ENCODE assay signal across 11 cellular contexts in the genomic region with DNA sequence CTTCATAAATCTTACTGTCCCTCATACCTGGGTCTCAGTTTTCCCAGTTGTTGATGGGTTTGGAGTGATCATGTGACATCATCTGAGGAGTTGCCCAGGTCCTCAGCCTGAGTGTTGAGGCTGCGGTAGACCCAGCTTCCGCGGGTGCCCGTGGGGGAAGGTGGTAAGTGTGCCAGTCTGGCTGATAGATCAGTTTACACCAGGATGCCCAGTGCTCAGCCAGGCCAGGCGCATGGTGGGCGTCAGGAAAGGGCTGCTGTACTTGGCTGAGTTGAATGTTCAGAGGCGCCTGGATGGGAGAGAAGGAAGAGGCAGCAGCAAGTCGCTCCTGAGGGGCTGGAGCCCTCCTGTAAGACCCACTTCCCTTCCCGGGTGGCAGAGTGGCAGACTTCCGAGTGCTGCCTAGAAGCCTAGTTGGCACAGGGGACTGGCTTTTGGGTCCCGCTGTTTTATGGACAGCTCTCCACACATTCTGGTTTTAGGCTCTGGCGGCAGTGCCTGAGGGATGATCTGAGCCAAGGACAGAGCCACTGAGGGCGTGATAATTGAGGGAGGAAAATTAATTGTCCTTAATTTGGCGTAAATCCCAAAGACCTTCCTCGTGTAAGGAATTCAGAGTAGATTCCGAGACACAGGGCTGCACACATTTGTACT. TPM values are rescaled to one million over a fixed set of nuclear protein-coding genes. Genes with fewer than 3 reads are reported as not detected.
DNase-seq lines count a peak whose midpoint lies in the region; ATAC-seq and TF ChIP-seq lines count a peak whose summit lies in the region.
"Had no signal": no experiment of that assay in that cellular context is flagged by ENCODE, and none has a peak within 500 bp of the region (broad histone marks: within the 10 kb centered on the region; RNA-seq: fewer than 3 reads in every experiment).

No MANE protein-coding gene starts in this region.

- H3K4me3 Mint-ChIP-seq in mesothelial cell of epicardium: peak overlapping the region; percentile 26

- 53% methylated on average over 13 of the region's 16 CpGs for WGBS in mammary epithelial cell (ENCODE audit: low coverage, missing lambda C conversion rate)
- WGBS in upper lobe of left lung, 2 donors: 86 to 88% methylated on average over 12 to 16 of the region's 16 CpGs

- H3K36me3 Mint-ChIP-seq in mesothelial cell of epicardium: peaks cover 10% of the 10 kb centered on the region

- H3K4me3 ChIP-seq in breast epithelium (peak overlapping the region in 2 of 3 donors; percentile 51 to 67), mammary epithelial cell (replicated peaks in 1 of 3; ENCODE audit: insufficient read depth in 1 of 3, low read depth in 2 of 3, low read length in 3 of 3) (no peak overlapping the region), adipocyte (ENCODE audit: low read length) (peak overlapping the region; percentile 79), upper lobe of left lung (peak overlapping the region in 3 of 4 donors; percentile 47 to 53 (median 51))

- TF ChIP-seq CTCF in breast epithelium (IDR thresholded peaks at IDR 0.05): no peak
- TF ChIP-seq CTCF in mammary epithelial cell (conservative IDR thresholded peaks at IDR 0.05 in 1 of 2, IDR thresholded peaks at IDR 0.05 in 1 of 2; ENCODE audit: extremely low read depth in 1 of 2, insufficient read depth in 1 of 2, low read depth in 1 of 2, low read length in 2 of 2): no peak
- TF ChIP-seq CTCF in mesothelial cell of epicardium (IDR thresholded peaks at IDR 0.05; ENCODE audit: unreplicated experiment): no peak
- no peak for TF ChIP-seq CTCF in upper lobe of left lung (IDR thresholded peaks at IDR 0.05)

- H3K9me3 Mint-ChIP-seq in mesothelial cell of epicardium: no peaks in the 10 kb centered on the region

- intact Hi-C loops in breast epithelium (cut with DNase I; ENCODE audit: low total_unique reads): no loop called here
- intact Hi-C loops in mammary epithelial cell (cut with micrococcal nuclease): loop anchor here (2.0 kb wide), 1 partner anchor 20 kb away; no protein-coding TSS in a partner anchor

- no peak overlapping the region for H3K4me2 ChIP-seq in mammary epithelial cell (ENCODE audit: insufficient read depth, low read depth, low read length)
- H3K4me2 ChIP-seq: SK-N-SH had no signal

- peaks cover 4 to 8% of the 10 kb centered on the region in 2 donors for H3K4me1 ChIP-seq in breast epithelium
- peaks cover 19% of the 10 kb centered on the region for H3K4me1 ChIP-seq in mammary epithelial cell (ENCODE audit: insufficient read depth, low read length)
- H3K4me1 ChIP-seq in adipocyte (ENCODE audit: control insufficient read depth, insufficient read depth, low read length): peaks cover 35% of the 10 kb centered on the region
- H3K4me1 ChIP-seq in upper lobe of left lung: peaks cover 13 to 23% (median 22%) of the 10 kb centered on the region in 4 donors

- H3K27ac Mint-ChIP-seq in mesothelial cell of epicardium: peak overlapping the region; percentile 61

- peaks cover 28% of the 10 kb centered on the region for H3K79me2 ChIP-seq in mammary epithelial cell (ENCODE audit: insufficient read depth, low read length)

- H3K27me3 ChIP-seq in breast epithelium: no peaks in the 10 kb centered on the region
- no peaks in the 10 kb centered on the region for H3K27me3 ChIP-seq in mammary epithelial cell (ENCODE audit: insufficient read depth, low read length)
- no peaks in the 10 kb centered on the region for H3K27me3 ChIP-seq in adipocyte (replicated peaks; ENCODE audit: control insufficient read depth, insufficient read depth, low read length)
- peaks cover 0 to 5% (median 0%) of the 10 kb centered on the region in 4 donors for H3K27me3 ChIP-seq in upper lobe of left lung

- CTCF ChIA-PET in mammary epithelial cell (lab: Charles Lee; ENCODE audit: low non-redundant PET): no interaction called here

- H4K20me1 ChIP-seq in mammary epithelial cell (ENCODE audit: insufficient read depth, low read length): no peaks in the 10 kb centered on the region

- peaks cover 45% of the 10 kb centered on the region for H3K4me1 Mint-ChIP-seq in mesothelial cell of epicardium

- H3K36me3 ChIP-seq in breast epithelium: no peaks in the 10 kb centered on the region
- H3K36me3 ChIP-seq in mammary epithelial cell (ENCODE audit: insufficient read depth, low read length): peaks cover 5% of the 10 kb centered on the region
- H3K36me3 ChIP-seq in adipocyte (ENCODE audit: control insufficient read depth, insufficient read depth, low read length, severe bottlenecking): no peaks in the 10 kb centered on the region
- peaks cover 0 to 8% (median 3%) of the 10 kb centered on the region in 4 donors for H3K36me3 ChIP-seq in upper lobe of left lung

- H2AFZ ChIP-seq in mammary epithelial cell (ENCODE audit: low read depth, low read length): no peak overlapping the region

- TF ChIP-seq EP300 in upper lobe of left lung (IDR thresholded peaks at IDR 0.05): no peak

- ATAC-seq in upper lobe of left lung (ENCODE audit: low FRiP score in 2 of 2) (no peak), GM18861 (IDR thresholded peaks at IDR 0.05; ENCODE audit: unreplicated experiment) (no peak)

- H3K9me3 ChIP-seq in breast epithelium (no peaks in the 10 kb centered on the region), mammary epithelial cell (replicated peaks; ENCODE audit: insufficient read depth, low read length) (no peaks in the 10 kb centered on the region), adipocyte (ENCODE audit: control insufficient read depth, low read length) (no peaks in the 10 kb centered on the region), upper lobe of left lung (no peaks in the 10 kb centered on the region)
- H3K9me3 ChIP-seq: SK-N-SH had no signal

- DNase-seq in breast epithelium (ENCODE audit: low spot score in 2 of 2) (no peak), mammary epithelial cell (no peak), adipocyte (ENCODE audit: low read depth) (no peak), mesothelial cell of epicardium (ENCODE audit: low spot score in 2 of 2, unreplicated experiment in 2 of 2) (no peak), upper lobe of left lung (no peak), activated gamma-delta T cell (lab: John Stamatoyannopoulos, UW) (no peak), NCI-H1105 treated with DMSO at 0.1 percent for 48 hours (lab: John Stamatoyannopoulos, UW) (no peak)
- DNase-seq: NCI-H82 had no signal

- TF ChIP-seq POLR2A in breast epithelium (IDR thresholded peaks at IDR 0.05): no peak
- TF ChIP-seq POLR2A in upper lobe of left lung (IDR thresholded peaks at IDR 0.05): no peak

- H3K27me3 Mint-ChIP-seq in mesothelial cell of epicardium (ENCODE audit: low read depth): no peaks in the 10 kb centered on the region

- in situ Hi-C loops in mammary epithelial cell (cut with MboI; ENCODE audit: low sequenced_read_pairs in 2 of 2): no loop called here

- no peak overlapping the region for H3K9ac ChIP-seq in mammary epithelial cell (ENCODE audit: insufficient read depth, low read length)
- H3K9ac ChIP-seq in adipocyte (ENCODE audit: low read length): peak overlapping the region; percentile 76
- H3K9ac ChIP-seq: SK-N-SH had no signal

- no TSS peak for BruUV-seq in mammary epithelial cell (replicated peaks; lab: Mats Ljungman, UMichigan)

- dilution Hi-C loops in mammary epithelial cell (cut with HindIII; ENCODE audit: low sequenced_read_pairs): no loop called here

- H3K27ac ChIP-seq in breast epithelium (peak overlapping the region in 1 of 2 donors; percentile 7), mammary epithelial cell (ENCODE audit: insufficient read depth, low read depth, low read length) (no peak overlapping the region), upper lobe of left lung (no peak overlapping the region)
- H3K27ac ChIP-seq: HL-60 had no signal

RNA-seq across cellular contexts. Expression of gene PTPRF, which starts 35.8 kb away (rescaled TPM):
- 100 to 1,000 TPM; 109 to 149 (median 116) TPM for total RNA-seq in breast epithelium
- 100 to 1,000 TPM; 152 to 200 TPM for total RNA-seq in mammary epithelial cell
- polyA plus RNA-seq in mammary epithelial cell: 131 TPM
- 442 TPM for polyA minus RNA-seq in mammary epithelial cell
- 464 to 475 TPM (median 471 TPM) in 3 replicates for total RNA-seq in mesothelial cell of epicardium
- 100 to 1,000 TPM; 133 to 201 (median 171) TPM for total RNA-seq in upper lobe of left lung

Comparison
In these comparisons a context has a peak if more than half of its experiments do, and no peak if none do; other contexts are left out.
1. H3K4me3 ChIP-seq: peak in breast epithelium (2 of 3), adipocyte (single experiment) and upper lobe of left lung (3 of 4); none in mammary epithelial cell (0 of 3).